In the genomic region with DNA sequence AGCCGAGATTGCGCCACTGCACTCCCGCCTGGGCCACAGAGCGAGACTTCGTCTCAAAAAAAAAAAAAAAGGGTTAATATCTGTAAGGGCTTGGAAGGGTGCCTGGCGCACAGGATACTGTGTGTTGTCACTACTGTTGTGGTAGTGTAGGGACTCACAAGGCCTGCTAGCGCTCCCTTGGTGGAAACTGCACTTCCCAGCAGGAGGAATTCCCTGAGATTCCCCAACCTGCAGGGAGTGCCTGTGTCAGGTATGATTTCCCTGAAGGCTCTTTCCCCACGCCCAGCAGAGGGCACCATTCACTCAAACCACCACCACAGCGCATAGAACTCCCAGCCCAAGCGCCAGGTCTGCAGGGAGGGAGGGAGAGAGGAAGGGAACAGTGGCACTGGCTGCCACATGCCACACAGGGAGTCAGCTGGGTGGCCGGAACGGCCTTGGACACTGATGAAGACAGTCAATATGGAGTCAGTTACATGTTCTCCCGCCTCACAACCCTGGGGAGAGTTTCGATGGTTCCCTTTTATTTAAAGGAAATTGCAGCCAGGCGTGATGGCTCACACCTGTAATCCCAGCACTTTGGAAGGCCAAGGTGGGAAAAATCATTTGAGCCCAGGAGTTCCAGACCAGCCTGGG, we compare ENCODE assay signal across 8 cellular contexts. TPM values are rescaled to one million over a fixed set of nuclear protein-coding genes. Genes with fewer than 3 reads are reported as not detected.
DNase-seq lines count a peak whose midpoint lies in the region; ATAC-seq and TF ChIP-seq lines count a peak whose summit lies in the region.

No MANE protein-coding gene starts in this region.

- DNase-seq in BE2C, result peak; percentile 77
- peak; percentile 40 for DNase-seq in HCEC 1CT
- DNase-seq in NCI-H524 (lab: John Stamatoyannopoulos, UW), result peak; percentile 61 to 85
- peak; percentile 79 for DNase-seq in activated CD4-positive, alpha-beta T cell treated with anti-CD3 and anti-CD28 coated beads for 48 hours
- peak; percentile 78 for DNase-seq in dermis blood vessel endothelial cell
- peak; percentile 85 for DNase-seq in lower lobe of right lung
- DNase-seq in stimulated activated CD8-positive, alpha-beta memory T cell treated with anti-CD3 and anti-CD28 coated beads, Interleukin-15, amount 100 ng/mL, for 1 hour (ENCODE audit: low read depth), result peak; percentile 15

- peak; percentile 91 to 92 for ATAC-seq in lower lobe of right lung
- ATAC-seq in HG02938 (IDR thresholded peaks at IDR 0.05; ENCODE audit: unreplicated experiment), result no peak

- no peaks in the 10 kb centered on the region for H3K27me3 ChIP-seq in BE2C
- H3K27me3 ChIP-seq in lower lobe of right lung (ENCODE audit: low read depth), result no peaks in the 10 kb centered on the region

- no peaks in the 10 kb centered on the region for H3K4me1 ChIP-seq in BE2C
- peaks cover 19% of the 10 kb centered on the region for H3K4me1 ChIP-seq in lower lobe of right lung

- H3K4me3 ChIP-seq in BE2C (ENCODE audit: low read depth, low read length) (no peak overlapping the region), lower lobe of right lung (no peak overlapping the region)

- H3K9me3 ChIP-seq in BE2C (no peaks in the 10 kb centered on the region), lower lobe of right lung (no peaks in the 10 kb centered on the region)

- no peak overlapping the region for H3K27ac ChIP-seq in lower lobe of right lung

- TF ChIP-seq CTCF in BE2C (IDR thresholded peaks at IDR 0.05; ENCODE audit: low read depth, low read length) (peak; percentile 87), lower lobe of right lung (IDR thresholded peaks at IDR 0.05) (peak; percentile 79)

- intact Hi-C loops in lower lobe of right lung (cut with DNase I), result no loop called here

- H3K36me3 ChIP-seq in BE2C (no peaks in the 10 kb centered on the region), lower lobe of right lung (no peaks in the 10 kb centered on the region)

RNA-seq across cellular contexts. Expression of gene CDH1, which starts 32.7 kb away (rescaled TPM):
- polyA plus RNA-seq in BE2C (2012; ENCODE audit: insufficient read depth, insufficient read length, low read depth), result not detected
- total RNA-seq in dermis blood vessel endothelial cell, result under 0.01 and 0.17 TPM in 2 replicates
- 127 TPM for total RNA-seq in lower lobe of right lung

RNA-seq across cellular contexts. Expression of gene CDH3, which starts 59.2 kb away (rescaled TPM):
- polyA plus RNA-seq in BE2C (2012; ENCODE audit: insufficient read depth, insufficient read length, low read depth), result not detected
- total RNA-seq in dermis blood vessel endothelial cell (0.19 and 0.85 TPM in 2 replicates), lower lobe of right lung (3.4 TPM)

Comparison
In these comparisons a context has a peak if more than half of its experiments do, and no peak if none do; other contexts are left out.
1. DNase-seq: peak in every context shown above with its lines; median percentile 85 in lower lobe of right lung; 79 in activated CD4-positive, alpha-beta T cell treated with anti-CD3 and anti-CD28 coated beads for 48 hours; 78 in dermis blood vessel endothelial cell; 77 in BE2C; 73 in NCI-H524; 40 in HCEC 1CT; 15 in stimulated activated CD8-positive, alpha-beta memory T cell treated with anti-CD3 and anti-CD28 coated beads, Interleukin-15, amount 100 ng/mL, for 1 hour.
2. RNA of gene CDH1, which starts 32.7 kb away (total RNA-seq): 127 TPM in lower lobe of right lung (single experiment); under 0.01 to 0.17 TPM in dermis blood vessel endothelial cell; every median in the first group is over 100 times any median in the second.